14 cellular contexts compared by ENCODE assay signal in genomic region chr17:49388692-49389513, GRCh38. TPM values are rescaled to one million over a fixed set of nuclear protein-coding genes. Genes with fewer than 3 reads are reported as not detected.
A peak's percentile ranks its signal among the peaks of the same experiment; 100 is the strongest.
DNase-seq lines count a peak whose midpoint lies in the region; ATAC-seq and TF ChIP-seq lines count a peak whose summit lies in the region.
"Had no signal": no experiment of that assay in that cellular context is flagged by ENCODE, and none has a peak within 500 bp of the region (broad histone marks: within the 10 kb centered on the region; RNA-seq: fewer than 3 reads in every experiment).

No MANE protein-coding gene starts in this region.

- H3K9me3 Mint-ChIP-seq in activated CD8-positive, alpha-beta memory T cell treated with anti-CD3 and anti-CD28 coated beads, Interleukin-2, amount 10 ng/mL, durations not matched to agents 7 days and 5 days (ENCODE audit: low read depth) = no peaks in the 10 kb centered on the region
- no peaks in the 10 kb centered on the region for H3K9me3 Mint-ChIP-seq in dendritic cell treated with granulocyte-macrophage colony-stimulating factor and Interleukin-4, amounts not matched to agents 40 ng/mL and 50 ng/mL, for 4 days

- CTCF ChIA-PET in activated CD8-positive, alpha-beta memory T cell treated with anti-CD3 and anti-CD28 coated beads, Interleukin-2, amount 10 ng/mL, durations not matched to agents 7 days and 5 days (lab: Charles Lee) = interaction anchor here (0.9 to 6.7 kb wide), 13 partner anchors 8 to 163 kb away, joined by 3 to 67 read pairs (median 7); partner anchors contain the start of gene ZNF652

- peak overlapping the region; percentile 58 for H3K4me3 Mint-ChIP-seq in activated CD8-positive, alpha-beta memory T cell treated with anti-CD3 and anti-CD28 coated beads, Interleukin-2, amount 10 ng/mL, durations not matched to agents 7 days and 5 days
- no peak overlapping the region for H3K4me3 Mint-ChIP-seq in dendritic cell treated with granulocyte-macrophage colony-stimulating factor and Interleukin-4, amounts not matched to agents 40 ng/mL and 50 ng/mL, for 4 days

- WGBS in stomach, 5 donors = 89 to 94% (median 91%) methylated on average over 8 of the region's 8 CpGs

- no peak overlapping the region; the same call in 1 of the 2 replicates for H3K9ac ChIP-seq in OCI-LY1 (ENCODE audit: low read length)
- H3K9ac ChIP-seq: parathyroid adenoma had no signal

- H3K4me1 Mint-ChIP-seq in activated CD8-positive, alpha-beta memory T cell treated with anti-CD3 and anti-CD28 coated beads, Interleukin-2, amount 10 ng/mL, durations not matched to agents 7 days and 5 days = peaks cover 60% of the 10 kb centered on the region
- H3K4me1 Mint-ChIP-seq in dendritic cell treated with granulocyte-macrophage colony-stimulating factor and Interleukin-4, amounts not matched to agents 40 ng/mL and 50 ng/mL, for 4 days (ENCODE audit: low read depth) = peaks cover 56% of the 10 kb centered on the region

- H3K4me1 ChIP-seq in OCI-LY1 (ENCODE audit: insufficient read depth, low read length, severe bottlenecking) = peaks cover 48% of the 10 kb centered on the region
- peaks cover 27 to 51% (median 31%) of the 10 kb centered on the region in 4 donors for H3K4me1 ChIP-seq in stomach
- H3K4me1 ChIP-seq: parathyroid adenoma had no signal

- H3K9me3 ChIP-seq in OCI-LY1 (ENCODE audit: low read length) (no peaks in the 10 kb centered on the region), stomach (no peaks in the 10 kb centered on the region)
- H3K9me3 ChIP-seq: gastrocnemius medialis, vagina had no signal

- no peaks in the 10 kb centered on the region for H3K27me3 Mint-ChIP-seq in activated CD8-positive, alpha-beta memory T cell treated with anti-CD3 and anti-CD28 coated beads, Interleukin-2, amount 10 ng/mL, durations not matched to agents 7 days and 5 days
- H3K27me3 Mint-ChIP-seq in dendritic cell treated with granulocyte-macrophage colony-stimulating factor and Interleukin-4, amounts not matched to agents 40 ng/mL and 50 ng/mL, for 4 days = no peaks in the 10 kb centered on the region

- TF ChIP-seq POLR2A in stomach (IDR thresholded peaks at IDR 0.05) = no peak

- H3K9me2 ChIP-seq in OCI-LY1 (ENCODE audit: low read depth, low read length) = no peaks in the 10 kb centered on the region

- intact Hi-C loops in dendritic cell treated with granulocyte-macrophage colony-stimulating factor and Interleukin-4, amounts not matched to agents 40 ng/mL and 50 ng/mL, for 4 days (cut with micrococcal nuclease) = no loop called here
- intact Hi-C loops in stomach (cut with DNase I; ENCODE audit: low total_unique reads) (no loop called here), head of caudate nucleus (cut with DNase I) (no loop called here)

- H3K4me2 ChIP-seq in OCI-LY1 (ENCODE audit: low read length) = peak overlapping the region; percentile 36; the same call in 1 of the 2 replicates

- no peak for ATAC-seq in activated CD8-positive, alpha-beta memory T cell treated with anti-CD3 and anti-CD28 coated beads, Interleukin-2, amount 10 ng/mL, durations not matched to agents 7 days and 5 days
- ATAC-seq: gastrocnemius medialis, left lobe of liver had no signal

- H3K27me3 ChIP-seq in OCI-LY1 (ENCODE audit: insufficient read depth, low read length) (no peaks in the 10 kb centered on the region), stomach (no peaks in the 10 kb centered on the region)
- H3K27me3 ChIP-seq: gastrocnemius medialis, vagina had no signal

- no peaks in the 10 kb centered on the region for H3K79me2 ChIP-seq in OCI-LY1 (ENCODE audit: insufficient read depth, low read length)
- H3K79me2 ChIP-seq: parathyroid adenoma had no signal

- H3F3A ChIP-seq in OCI-LY1 (ENCODE audit: insufficient read depth, low read length) = no peaks in the 10 kb centered on the region

- H3K36me3 Mint-ChIP-seq in activated CD8-positive, alpha-beta memory T cell treated with anti-CD3 and anti-CD28 coated beads, Interleukin-2, amount 10 ng/mL, durations not matched to agents 7 days and 5 days = no peaks in the 10 kb centered on the region
- no peaks in the 10 kb centered on the region for H3K36me3 Mint-ChIP-seq in dendritic cell treated with granulocyte-macrophage colony-stimulating factor and Interleukin-4, amounts not matched to agents 40 ng/mL and 50 ng/mL, for 4 days (ENCODE audit: low read depth)

- TF ChIP-seq EP300 in stomach (IDR thresholded peaks at IDR 0.05) = no peak

- peak overlapping the region; percentile 21; the same call in 1 of the 2 replicates for H2AFZ ChIP-seq in OCI-LY1 (ENCODE audit: low read length)
- H2AFZ ChIP-seq: parathyroid adenoma had no signal

- peak overlapping the region; percentile 97 for H3K27ac Mint-ChIP-seq in activated CD8-positive, alpha-beta memory T cell treated with anti-CD3 and anti-CD28 coated beads, Interleukin-2, amount 10 ng/mL, durations not matched to agents 7 days and 5 days
- peak overlapping the region; percentile 95 for H3K27ac Mint-ChIP-seq in dendritic cell treated with granulocyte-macrophage colony-stimulating factor and Interleukin-4, amounts not matched to agents 40 ng/mL and 50 ng/mL, for 4 days

- TF ChIP-seq CTCF in OCI-LY1 (IDR thresholded peaks at IDR 0.05; ENCODE audit: low read length) = no peak
- TF ChIP-seq CTCF in stomach (IDR thresholded peaks at IDR 0.05) = no peak

- H3K4me3 ChIP-seq in OCI-LY1 (ENCODE audit: low read depth, low read length, poor library complexity, severe bottlenecking) (no peak overlapping the region), stomach (no peak overlapping the region)
- H3K4me3 ChIP-seq: gastrocnemius medialis, vagina had no signal

- no peaks in the 10 kb centered on the region for H4K20me1 ChIP-seq in OCI-LY1 (ENCODE audit: insufficient read depth, low read length)

- H3K36me3 ChIP-seq in OCI-LY1 (ENCODE audit: insufficient read depth, low read length) (no peaks in the 10 kb centered on the region), stomach (no peaks in the 10 kb centered on the region)
- H3K36me3 ChIP-seq: gastrocnemius medialis, vagina had no signal

- H3K27ac ChIP-seq in OCI-LY1 (ENCODE audit: low read depth, low read length, poor library complexity, severe bottlenecking) (peak overlapping the region; percentile 48), stomach (peak overlapping the region in 4 of 5 donors; percentile 11 to 87 (median 30))
- H3K27ac ChIP-seq: gastrocnemius medialis, parathyroid adenoma had no signal

- DNase-seq in activated CD8-positive, alpha-beta memory T cell treated with anti-CD3 and anti-CD28 coated beads, Interleukin-2, amount 10 ng/mL, durations not matched to agents 7 days and 5 days = no peak
- no peak for DNase-seq in activated CD8-positive, alpha-beta memory T cell treated with anti-CD3 and anti-CD28 coated beads, Interleukin-2, amount 50 U/mL, for 4 hours
- no peak for DNase-seq in stomach
- DNase-seq in NCI-H2227 treated with DMSO at 0.1 percent for 48 hours (lab: John Stamatoyannopoulos, UW) = no peak
- no peak for DNase-seq in Ammon's horn (ENCODE audit: low spot score)
- no peak for DNase-seq in head of caudate nucleus
- DNase-seq: gastrocnemius medialis, NCI-H1105, NCI-H526 treated with DMSO at 0.1 percent for 48 hours had no signal

RNA-seq across cellular contexts. Expression of gene PHB1, which starts 25.8 kb away (rescaled TPM):
- total RNA-seq in activated CD8-positive, alpha-beta memory T cell treated with anti-CD3 and anti-CD28 coated beads, Interleukin-2, amount 10 ng/mL, durations not matched to agents 7 days and 5 days = 100 to 1,000 TPM; 150 to 227 TPM
- total RNA-seq in stomach = 100 to 1,000 TPM in 2 of 5 donors, 10 to 100 TPM in 3; 44.3 to 152 (median 86.6) TPM
- polyA plus RNA-seq in stomach = 100 to 1,000 TPM in 2 of 3 donors, 10 to 100 TPM in 1; 96.1 to 124 (median 112) TPM

RNA-seq across cellular contexts. Expression of gene ZNF652, which starts 26.9 kb away (rescaled TPM):
- 10 to 100 TPM; 32.2 to 34.4 TPM for total RNA-seq in activated CD8-positive, alpha-beta memory T cell treated with anti-CD3 and anti-CD28 coated beads, Interleukin-2, amount 10 ng/mL, durations not matched to agents 7 days and 5 days
- total RNA-seq in stomach = 10 to 100 TPM; 31.3 to 89.3 (median 46.9) TPM
- polyA plus RNA-seq in stomach = 10 to 100 TPM; 16.4 to 21.5 (median 17.1) TPM
